In genomic region chr5:157026789-157027424, GRCh38 we compare ENCODE assay signal across 9 cellular contexts. TPM values are rescaled to one million over a fixed set of nuclear protein-coding genes. Genes with fewer than 3 reads are reported as not detected.
DNase-seq lines count a peak whose midpoint lies in the region; ATAC-seq and TF ChIP-seq lines count a peak whose summit lies in the region.
"Had no signal": no experiment of that assay in that cellular context is flagged by ENCODE, and none has a peak within 500 bp of the region (broad histone marks: within the 10 kb centered on the region; RNA-seq: fewer than 3 reads in every experiment).

No MANE protein-coding gene starts in this region.

- H3K27ac ChIP-seq in mesenchymal stem cell (ENCODE audit: low read length, poor library complexity, severe bottlenecking) = no peak overlapping the region
- H3K27ac ChIP-seq: thoracic aorta had no signal

- H2AK5ac ChIP-seq in mesenchymal stem cell (ENCODE audit: low read length, severe bottlenecking) = no peak overlapping the region

- no peak overlapping the region for H3K23ac ChIP-seq in mesenchymal stem cell (ENCODE audit: low read length in 2 of 2)

- ATAC-seq in HG02610 (IDR thresholded peaks at IDR 0.05; ENCODE audit: unreplicated experiment) = no peak

- no peak overlapping the region for H4K91ac ChIP-seq in mesenchymal stem cell (ENCODE audit: low read length)

- H3K4me3 Mint-ChIP-seq in T-helper 2 cell treated with Interferon-gamma antibody and Interleukin-4, amounts not matched to agents 5 μg/mL and 100 μg/mL, for 36 hours = peak overlapping the region; percentile 24
- no peak overlapping the region for H3K4me3 Mint-ChIP-seq in progenitor cell of endocrine pancreas (ENCODE audit: low read depth)

- no peak overlapping the region for H2BK120ac ChIP-seq in mesenchymal stem cell (ENCODE audit: low read depth, low read length)

- peaks cover 23% of the 10 kb centered on the region for H3K36me3 Mint-ChIP-seq in T-helper 2 cell treated with Interferon-gamma antibody and Interleukin-4, amounts not matched to agents 5 μg/mL and 100 μg/mL, for 36 hours (ENCODE audit: low read depth)
- no peaks in the 10 kb centered on the region for H3K36me3 Mint-ChIP-seq in progenitor cell of endocrine pancreas (ENCODE audit: insufficient read depth)

- no peaks in the 10 kb centered on the region for H3K36me3 ChIP-seq in mesenchymal stem cell (ENCODE audit: control insufficient read depth in 1 of 2, insufficient read depth in 2 of 2, low read depth in 1 of 2, low read length in 2 of 2)
- H3K36me3 ChIP-seq: thoracic aorta had no signal

- TF ChIP-seq CTCF in progenitor cell of endocrine pancreas (IDR thresholded peaks at IDR 0.05; ENCODE audit: unreplicated experiment) = peak; percentile 79

- H3K9me3 Mint-ChIP-seq in T-helper 2 cell treated with Interferon-gamma antibody and Interleukin-4, amounts not matched to agents 5 μg/mL and 100 μg/mL, for 36 hours = no peaks in the 10 kb centered on the region
- H3K9me3 Mint-ChIP-seq in progenitor cell of endocrine pancreas (ENCODE audit: low read depth) = no peaks in the 10 kb centered on the region

- no peak overlapping the region for H3K4ac ChIP-seq in mesenchymal stem cell (ENCODE audit: low read depth in 1 of 2, low read length in 2 of 2)

- no peaks in the 10 kb centered on the region for H3K9me3 ChIP-seq in mesenchymal stem cell (ENCODE audit: control insufficient read depth, low read length)
- H3K9me3 ChIP-seq: thoracic aorta had no signal

- no peak overlapping the region for H2BK5ac ChIP-seq in mesenchymal stem cell (ENCODE audit: low read depth, low read length, poor library complexity, severe bottlenecking)

- H2BK15ac ChIP-seq in mesenchymal stem cell (ENCODE audit: low read depth, poor library complexity, severe bottlenecking) = no peak overlapping the region

- no peaks in the 10 kb centered on the region for H3K79me1 ChIP-seq in mesenchymal stem cell (replicated peaks; ENCODE audit: low read length, poor library complexity, severe bottlenecking)

- H3K4me1 Mint-ChIP-seq in T-helper 2 cell treated with Interferon-gamma antibody and Interleukin-4, amounts not matched to agents 5 μg/mL and 100 μg/mL, for 36 hours (ENCODE audit: low read depth) = peaks cover 74% of the 10 kb centered on the region
- peaks cover 2% of the 10 kb centered on the region for H3K4me1 Mint-ChIP-seq in progenitor cell of endocrine pancreas (ENCODE audit: low read depth)

- no peak overlapping the region for H2BK12ac ChIP-seq in mesenchymal stem cell (ENCODE audit: low read length in 2 of 2)

- H3K4me3 ChIP-seq in mesenchymal stem cell (ENCODE audit: insufficient read depth in 1 of 2, low read depth in 1 of 2, low read length in 2 of 2) = no peak overlapping the region
- H3K4me3 ChIP-seq: thoracic aorta had no signal

- H3K4me2 ChIP-seq in mesenchymal stem cell (ENCODE audit: low read length, poor library complexity, severe bottlenecking) = no peak overlapping the region

- H3K14ac ChIP-seq in mesenchymal stem cell (ENCODE audit: low read length in 2 of 2) = no peak overlapping the region

- no peak for DNase-seq in T-helper 2 cell treated with Interferon-gamma antibody and Interleukin-4, amounts not matched to agents 5 μg/mL and 100 μg/mL, for 36 hours (ENCODE audit: low spot score)
- no peak for DNase-seq in T-helper 2 cell
- DNase-seq in NCI-H2029 (lab: John Stamatoyannopoulos, UW) = peak; percentile 23
- DNase-seq in T47D (ENCODE audit: low read depth in 1 of 2, low spot score in 1 of 2) = peak; percentile 71 to 87
- no peak for DNase-seq in progenitor cell of endocrine pancreas (ENCODE audit: low spot score, unreplicated experiment)
- DNase-seq in H4 (ENCODE audit: low spot score) = no peak
- no peak for DNase-seq in mesenchymal stem cell

- peaks cover 2% of the 10 kb centered on the region for H3K4me1 ChIP-seq in mesenchymal stem cell (ENCODE audit: control insufficient read depth, insufficient read depth, low read depth, low read length)

- no peak overlapping the region for H4K8ac ChIP-seq in mesenchymal stem cell (ENCODE audit: low read length)

- peaks cover 0 to 5% of the 10 kb centered on the region in 2 experiments for H3K27me3 ChIP-seq in mesenchymal stem cell (ENCODE audit: control insufficient read depth in 1 of 2, insufficient read depth in 1 of 2, low read length in 2 of 2)

- H3K27ac Mint-ChIP-seq in T-helper 2 cell treated with Interferon-gamma antibody and Interleukin-4, amounts not matched to agents 5 μg/mL and 100 μg/mL, for 36 hours = peak overlapping the region; percentile 85
- H3K27ac Mint-ChIP-seq in progenitor cell of endocrine pancreas = no peak overlapping the region

- WGBS in mesenchymal stem cell = 69% methylated on average over 3 of the region's 3 CpGs

- H2AFZ ChIP-seq in mesenchymal stem cell (ENCODE audit: low read depth, low read length) = no peak overlapping the region

- no peaks in the 10 kb centered on the region for H3K27me3 Mint-ChIP-seq in T-helper 2 cell treated with Interferon-gamma antibody and Interleukin-4, amounts not matched to agents 5 μg/mL and 100 μg/mL, for 36 hours (ENCODE audit: low read depth)
- no peaks in the 10 kb centered on the region for H3K27me3 Mint-ChIP-seq in progenitor cell of endocrine pancreas

- in situ Hi-C loops in T47D (cut with HindIII; ENCODE audit: low pct_unique_long_range_greater_than_20kb, low sequenced_read_pairs) = no loop called here

- no peak overlapping the region for H3K9ac ChIP-seq in mesenchymal stem cell (ENCODE audit: low read length)

- no peak overlapping the region for H3K18ac ChIP-seq in mesenchymal stem cell (ENCODE audit: low read depth in 1 of 2, low read length in 2 of 2)

RNA-seq across cellular contexts. Expression of gene HAVCR1, which starts 32.0 kb away (rescaled TPM):
- total RNA-seq in progenitor cell of endocrine pancreas = 1.2 and 2.1 TPM in 2 replicates
- 0.04 and 0.29 TPM in 2 replicates for total RNA-seq in H4 (2014; rRNA removed; shearing (Covaris generic))
- 0.14 TPM for polyA plus RNA-seq in mesenchymal stem cell (2013, experiment 1 of 2)
- polyA plus RNA-seq in mesenchymal stem cell (2013, experiment 2 of 2) = not detected

Comparison
In these comparisons a context has a peak if more than half of its experiments do, and no peak if none do; other contexts are left out.
1. DNase-seq: peak in NCI-H2029 (single experiment) and T47D (2 of 2); none in T-helper 2 cell treated with Interferon-gamma antibody and Interleukin-4, amounts not matched to agents 5 μg/mL and 100 μg/mL, for 36 hours (single experiment), T-helper 2 cell (0 of 5), progenitor cell of endocrine pancreas (single experiment), H4 (single experiment) and mesenchymal stem cell (single experiment).